Comparison of ENCODE assay signal across 10 cellular contexts in genomic region chr3:129123314-129124060, GRCh38. TPM values are rescaled to one million over a fixed set of nuclear protein-coding genes. Genes with fewer than 3 reads are reported as not detected.
A peak's percentile ranks its signal among the peaks of the same experiment; 100 is the strongest.
DNase-seq lines count a peak whose midpoint lies in the region; TF ChIP-seq lines count a peak whose summit lies in the region.
"Had no signal": no experiment of that assay in that cellular context is flagged by ENCODE, and none has a peak within 500 bp of the region (broad histone marks: within the 10 kb centered on the region; RNA-seq: fewer than 3 reads in every experiment).

No MANE protein-coding gene starts in this region.

- peaks cover under 1 to 25% (median 12%) of the 10 kb centered on the region in 3 donors for H3K36me3 ChIP-seq in tibial artery

- intact Hi-C loops in tibial artery (cut with DNase I; ENCODE audit: low total_unique reads), result loop anchor here (10.0 kb wide), 1 partner anchor 61 kb away; the partner anchor contains the start of gene CNBP

- H3K4me3 ChIP-seq in tibial artery (no peak overlapping the region), coronary artery (no peak overlapping the region)

- H3K27me3 ChIP-seq in tibial artery, result no peaks in the 10 kb centered on the region

- peak; percentile 9 for DNase-seq in activated naive CD4-positive, alpha-beta T cell treated with Interleukin-2 at 50 U/mL for 16 hours
- no peak for DNase-seq in activated naive CD4-positive, alpha-beta T cell (lab: John Stamatoyannopoulos, UW)
- DNase-seq in SKM-1 (lab: John Stamatoyannopoulos, UW; ENCODE audit: unreplicated experiment) (peak; percentile 23), fibroblast of gingiva (ENCODE audit: low read depth) (peak; percentile 52), tibial artery (no peak), coronary artery (ENCODE audit: low spot score) (no peak), mesenteric fat pad (ENCODE audit: low spot score) (no peak)
- no peak for DNase-seq in activated CD4-positive, CD25-positive, alpha-beta regulatory T cell treated with anti-CD3 and anti-CD28 coated beads, Interleukin-2, amount 50 U/mL, for 72 hours
- DNase-seq: dermis blood vessel endothelial cell, substantia nigra had no signal

- no peak for TF ChIP-seq CTCF in tibial artery (IDR thresholded peaks at IDR 0.05)
- no peak for TF ChIP-seq CTCF in coronary artery (IDR thresholded peaks at IDR 0.05)

- peaks cover 0 to 27% (median 21%) of the 10 kb centered on the region in 4 donors for H3K4me1 ChIP-seq in tibial artery

- H3K27ac ChIP-seq in tibial artery (peak overlapping the region; percentile 15 to 98), coronary artery (peak overlapping the region in 1 of 2 donors; percentile 99)

- no peaks in the 10 kb centered on the region for H3K9me3 ChIP-seq in tibial artery

RNA-seq across cellular contexts. Expression of gene RAB43, which starts 1.9 kb away (rescaled TPM):
- total RNA-seq in mesenteric fat pad, result 33.0 TPM

RNA-seq across cellular contexts. Expression of gene ISY1, which starts 37.4 kb away (rescaled TPM):
- 23.4 TPM for total RNA-seq in mesenteric fat pad

Comparison
In these comparisons a context has a peak if more than half of its experiments do, and no peak if none do; other contexts are left out.
1. DNase-seq: peak in activated naive CD4-positive, alpha-beta T cell treated with Interleukin-2 at 50 U/mL for 16 hours (single experiment), SKM-1 (single experiment) and fibroblast of gingiva (single experiment); none in activated naive CD4-positive, alpha-beta T cell (0 of 4), tibial artery (0 of 2), activated CD4-positive, CD25-positive, alpha-beta regulatory T cell treated with anti-CD3 and anti-CD28 coated beads, Interleukin-2, amount 50 U/mL, for 72 hours (single experiment), coronary artery (single experiment) and mesenteric fat pad (single experiment).